In genomic region chr7:1174881-1175596, GRCh38 we compare ENCODE assay signal across 1 cellular context.
TF ChIP-seq lines count a peak whose summit lies in the region.

No MANE protein-coding gene starts in this region.

TF ChIP-seq in GM23338, 12 proteins besides CTCF, POLR2A, EP300 and RAD21:
- no peak for TF ChIP-seq STAT1 (IDR thresholded peaks at IDR 0.05; ENCODE audit: unreplicated experiment)
- TF ChIP-seq NANOG (IDR thresholded peaks at IDR 0.05; ENCODE audit: borderline replicate concordance) = no peak
- TF ChIP-seq JUNB (IDR thresholded peaks at IDR 0.05; ENCODE audit: unreplicated experiment) = no peak
- no peak for TF ChIP-seq ZNF331 (CRISPR knock-in tag; IDR thresholded peaks at IDR 0.05; ENCODE audit: low read depth)
- TF ChIP-seq, protein P1, sequence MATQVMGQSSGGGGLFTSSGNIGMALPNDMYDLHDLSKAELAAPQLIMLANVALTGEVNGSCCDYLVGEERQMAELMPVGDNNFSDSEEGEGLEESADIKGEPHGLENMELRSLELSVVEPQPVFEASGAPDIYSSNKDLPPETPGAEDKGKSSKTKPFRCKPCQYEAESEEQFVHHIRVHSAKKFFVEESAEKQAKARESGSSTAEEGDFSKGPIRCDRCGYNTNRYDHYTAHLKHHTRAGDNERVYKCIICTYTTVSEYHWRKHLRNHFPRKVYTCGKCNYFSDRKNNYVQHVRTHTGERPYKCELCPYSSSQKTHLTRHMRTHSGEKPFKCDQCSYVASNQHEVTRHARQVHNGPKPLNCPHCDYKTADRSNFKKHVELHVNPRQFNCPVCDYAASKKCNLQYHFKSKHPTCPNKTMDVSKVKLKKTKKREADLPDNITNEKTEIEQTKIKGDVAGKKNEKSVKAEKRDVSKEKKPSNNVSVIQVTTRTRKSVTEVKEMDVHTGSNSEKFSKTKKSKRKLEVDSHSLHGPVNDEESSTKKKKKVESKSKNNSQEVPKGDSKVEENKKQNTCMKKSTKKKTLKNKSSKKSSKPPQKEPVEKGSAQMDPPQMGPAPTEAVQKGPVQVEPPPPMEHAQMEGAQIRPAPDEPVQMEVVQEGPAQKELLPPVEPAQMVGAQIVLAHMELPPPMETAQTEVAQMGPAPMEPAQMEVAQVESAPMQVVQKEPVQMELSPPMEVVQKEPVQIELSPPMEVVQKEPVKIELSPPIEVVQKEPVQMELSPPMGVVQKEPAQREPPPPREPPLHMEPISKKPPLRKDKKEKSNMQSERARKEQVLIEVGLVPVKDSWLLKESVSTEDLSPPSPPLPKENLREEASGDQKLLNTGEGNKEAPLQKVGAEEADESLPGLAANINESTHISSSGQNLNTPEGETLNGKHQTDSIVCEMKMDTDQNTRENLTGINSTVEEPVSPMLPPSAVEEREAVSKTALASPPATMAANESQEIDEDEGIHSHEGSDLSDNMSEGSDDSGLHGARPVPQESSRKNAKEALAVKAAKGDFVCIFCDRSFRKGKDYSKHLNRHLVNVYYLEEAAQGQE (IDR thresholded peaks at IDR 0.05; ENCODE audit: unreplicated experiment) = no peak
- no peak for TF ChIP-seq ZNF114 (CRISPR knock-in tag; IDR thresholded peaks at IDR 0.05)
- no peak for TF ChIP-seq EZH2phosphoT487 (IDR thresholded peaks at IDR 0.05; ENCODE audit: unreplicated experiment)
- no peak for TF ChIP-seq EZH2 (IDR thresholded peaks at IDR 0.05; ENCODE audit: low read depth, unreplicated experiment)
- TF ChIP-seq ZNF462 (CRISPR knock-in tag; IDR thresholded peaks at IDR 0.05) = no peak
- TF ChIP-seq ETS1 (IDR thresholded peaks at IDR 0.05) = no peak
- no peak for TF ChIP-seq CREB1 (CRISPR knock-in tag; IDR thresholded peaks at IDR 0.05; ENCODE audit: low read depth)
- no peak for TF ChIP-seq POLR2AphosphoS5 (IDR thresholded peaks at IDR 0.05; ENCODE audit: low read depth)
